Comparison of ENCODE assay signal across 24 cellular contexts in genomic region chr12:108008163-108008562, GRCh38.
DNase-seq lines count a peak whose midpoint lies in the region; ATAC-seq and TF ChIP-seq lines count a peak whose summit lies in the region.
"Had no signal": no experiment of that assay in that cellular context is flagged by ENCODE, and none has a peak within 500 bp of the region (broad histone marks: within the 10 kb centered on the region; RNA-seq: fewer than 3 reads in every experiment).

No MANE protein-coding gene starts in this region.

- no peaks in the 10 kb centered on the region for H3K9me3 Mint-ChIP-seq in activated naive CD8-positive, alpha-beta T cell treated with anti-CD3 and anti-CD28 coated beads, Interleukin-2, amount 50 U/mL, for 24 hours
- H3K9me3 Mint-ChIP-seq in activated naive CD8-positive, alpha-beta T cell treated with anti-CD3 and anti-CD28 coated beads for 36 hours, result no peaks in the 10 kb centered on the region
- no peaks in the 10 kb centered on the region for H3K9me3 Mint-ChIP-seq in stimulated activated naive CD8-positive, alpha-beta T cell treated with anti-CD3 and anti-CD28 coated beads, Interleukin-15, amount 100 ng/mL, for 72 hours
- H3K9me3 Mint-ChIP-seq: CD14-positive monocyte; CD4-positive, alpha-beta T cell; CD8-positive, alpha-beta memory T cell had no signal

- H4K20me1 ChIP-seq in hepatocyte (ENCODE audit: insufficient read depth, poor library complexity, severe bottlenecking), result no peaks in the 10 kb centered on the region
- H4K20me1 ChIP-seq: BLaER1 treated with 17β-estradiol and CSF1 and Interleukin-3, amounts not matched to agents 10 nM and 100 nM had no signal

- H3K4me1 Mint-ChIP-seq in activated naive CD8-positive, alpha-beta T cell treated with anti-CD3 and anti-CD28 coated beads, Interleukin-2, amount 50 U/mL, for 24 hours, result no peaks in the 10 kb centered on the region
- H3K4me1 Mint-ChIP-seq in activated naive CD8-positive, alpha-beta T cell treated with anti-CD3 and anti-CD28 coated beads for 36 hours, result peaks cover 6% of the 10 kb centered on the region
- H3K4me1 Mint-ChIP-seq in stimulated activated naive CD8-positive, alpha-beta T cell treated with anti-CD3 and anti-CD28 coated beads, Interleukin-15, amount 100 ng/mL, for 72 hours, result peaks cover 4% of the 10 kb centered on the region
- H3K4me1 Mint-ChIP-seq: CD14-positive monocyte; CD8-positive, alpha-beta memory T cell had no signal

- H3K36me3 ChIP-seq in hepatocyte (replicated peaks; ENCODE audit: insufficient read depth, low read depth), result no peaks in the 10 kb centered on the region
- H3K36me3 ChIP-seq: BE2C; BLaER1 treated with 17β-estradiol and CSF1 and Interleukin-3, amounts not matched to agents 10 nM and 100 nM; HAP-1 had no signal

- no peaks in the 10 kb centered on the region for H3K27me3 ChIP-seq in hepatocyte
- H3K27me3 ChIP-seq: BLaER1 treated with 17β-estradiol and CSF1 and Interleukin-3, amounts not matched to agents 10 nM and 100 nM had no signal

- H3K9me3 ChIP-seq in hepatocyte (ENCODE audit: low read depth), result no peaks in the 10 kb centered on the region
- H3K9me3 ChIP-seq: A549; BE2C; BLaER1 treated with 17β-estradiol and CSF1 and Interleukin-3, amounts not matched to agents 10 nM and 100 nM; HAP-1 had no signal

- no peak overlapping the region for H3K4me2 ChIP-seq in hepatocyte
- H3K4me2 ChIP-seq: A549; BLaER1 treated with 17β-estradiol and CSF1 and Interleukin-3, amounts not matched to agents 10 nM and 100 nM had no signal

- peaks cover 11% of the 10 kb centered on the region for H3K4me1 ChIP-seq in hepatocyte (ENCODE audit: insufficient read depth)
- H3K4me1 ChIP-seq: A549; BE2C; BLaER1 treated with 17β-estradiol and CSF1 and Interleukin-3, amounts not matched to agents 10 nM and 100 nM; HAP-1 had no signal

- H3K27ac Mint-ChIP-seq in activated naive CD8-positive, alpha-beta T cell treated with anti-CD3 and anti-CD28 coated beads, Interleukin-2, amount 50 U/mL, for 24 hours, result no peak overlapping the region
- H3K27ac Mint-ChIP-seq in activated naive CD8-positive, alpha-beta T cell treated with anti-CD3 and anti-CD28 coated beads for 36 hours, result no peak overlapping the region
- H3K27ac Mint-ChIP-seq in stimulated activated naive CD8-positive, alpha-beta T cell treated with anti-CD3 and anti-CD28 coated beads, Interleukin-15, amount 100 ng/mL, for 72 hours, result no peak overlapping the region
- H3K27ac Mint-ChIP-seq: CD14-positive monocyte; CD4-positive, alpha-beta T cell; CD8-positive, alpha-beta memory T cell; HFFc6 had no signal

- no peaks in the 10 kb centered on the region for H3K9me2 ChIP-seq in hepatocyte (replicated peaks; ENCODE audit: insufficient read depth)

- WGBS in hepatocyte (ENCODE audit: low lambda C conversion rate, missing lambda C conversion rate), result 92% methylated on average over 1 of the region's 1 CpG

- ATAC-seq in activated naive CD8-positive, alpha-beta T cell treated with anti-CD3 and anti-CD28 coated beads, Interleukin-2, amount 50 U/mL, for 24 hours, result peak; percentile 54
- ATAC-seq in HG03432 (IDR thresholded peaks at IDR 0.05; ENCODE audit: unreplicated experiment) (peak; percentile 39), GM19463 (IDR thresholded peaks at IDR 0.05; ENCODE audit: unreplicated experiment) (no peak)
- peak; percentile 48 for ATAC-seq in stimulated activated naive CD8-positive, alpha-beta T cell treated with anti-CD3 and anti-CD28 coated beads, Interleukin-15, amount 100 ng/mL, for 72 hours
- ATAC-seq: A549 had no signal

- H3K27ac ChIP-seq in hepatocyte, result peak overlapping the region; percentile 71
- H3K27ac ChIP-seq: A549; BLaER1 treated with 17β-estradiol and CSF1 and Interleukin-3, amounts not matched to agents 10 nM and 100 nM had no signal

- no peak overlapping the region for H3K4me3 ChIP-seq in hepatocyte
- H3K4me3 ChIP-seq: A549; BLaER1 treated with 17β-estradiol and CSF1 and Interleukin-3, amounts not matched to agents 10 nM and 100 nM; HAP-1 had no signal

- no peak overlapping the region for H3K4me3 Mint-ChIP-seq in activated naive CD8-positive, alpha-beta T cell treated with anti-CD3 and anti-CD28 coated beads, Interleukin-2, amount 50 U/mL, for 24 hours
- H3K4me3 Mint-ChIP-seq in activated naive CD8-positive, alpha-beta T cell treated with anti-CD3 and anti-CD28 coated beads for 36 hours, result no peak overlapping the region
- H3K4me3 Mint-ChIP-seq in stimulated activated naive CD8-positive, alpha-beta T cell treated with anti-CD3 and anti-CD28 coated beads, Interleukin-15, amount 100 ng/mL, for 72 hours, result no peak overlapping the region
- H3K4me3 Mint-ChIP-seq: CD14-positive monocyte; CD4-positive, alpha-beta T cell; CD8-positive, alpha-beta memory T cell; HFFc6 had no signal

- H3K36me3 Mint-ChIP-seq in activated naive CD8-positive, alpha-beta T cell treated with anti-CD3 and anti-CD28 coated beads, Interleukin-2, amount 50 U/mL, for 24 hours (ENCODE audit: low read depth), result no peaks in the 10 kb centered on the region
- H3K36me3 Mint-ChIP-seq in activated naive CD8-positive, alpha-beta T cell treated with anti-CD3 and anti-CD28 coated beads for 36 hours, result no peaks in the 10 kb centered on the region
- H3K36me3 Mint-ChIP-seq: CD14-positive monocyte; CD8-positive, alpha-beta memory T cell had no signal

- DNase-seq in activated naive CD8-positive, alpha-beta T cell treated with anti-CD3 and anti-CD28 coated beads, Interleukin-2, amount 50 U/mL, for 24 hours, result no peak
- no peak for DNase-seq in activated naive CD8-positive, alpha-beta T cell treated with anti-CD3 and anti-CD28 coated beads for 36 hours
- DNase-seq in hepatocyte (ENCODE audit: low spot score), result no peak
- DNase-seq in stimulated activated naive CD8-positive, alpha-beta T cell treated with anti-CD3 and anti-CD28 coated beads, Interleukin-15, amount 100 ng/mL, for 72 hours, result no peak
- no peak for DNase-seq in HuH-7.5 (ENCODE audit: low spot score)
- no peak for DNase-seq in mucosa of gallbladder (ENCODE audit: low spot score)
- DNase-seq: 8988T; ACHN; AML-193; BE2C; Calu3; CD4-positive, alpha-beta T cell; CD8-positive, alpha-beta memory T cell; DMS53; DMS79 treated with DMSO at 0.1 percent for 48 hours; GF-D8; GOT3; HFFc6 had no signal

- no peak for TF ChIP-seq CTCF in hepatocyte (IDR thresholded peaks at IDR 0.05; ENCODE audit: poor library complexity)

- H3K79me2 ChIP-seq in hepatocyte, result no peaks in the 10 kb centered on the region

- H3K27me3 Mint-ChIP-seq in activated naive CD8-positive, alpha-beta T cell treated with anti-CD3 and anti-CD28 coated beads, Interleukin-2, amount 50 U/mL, for 24 hours, result peaks cover 18% of the 10 kb centered on the region
- H3K27me3 Mint-ChIP-seq in activated naive CD8-positive, alpha-beta T cell treated with anti-CD3 and anti-CD28 coated beads for 36 hours, result peaks cover 27% of the 10 kb centered on the region
- H3K27me3 Mint-ChIP-seq in stimulated activated naive CD8-positive, alpha-beta T cell treated with anti-CD3 and anti-CD28 coated beads, Interleukin-15, amount 100 ng/mL, for 72 hours, result peaks cover 18% of the 10 kb centered on the region

- H2AFZ ChIP-seq in hepatocyte, result no peak overlapping the region
